In the genomic region with DNA sequence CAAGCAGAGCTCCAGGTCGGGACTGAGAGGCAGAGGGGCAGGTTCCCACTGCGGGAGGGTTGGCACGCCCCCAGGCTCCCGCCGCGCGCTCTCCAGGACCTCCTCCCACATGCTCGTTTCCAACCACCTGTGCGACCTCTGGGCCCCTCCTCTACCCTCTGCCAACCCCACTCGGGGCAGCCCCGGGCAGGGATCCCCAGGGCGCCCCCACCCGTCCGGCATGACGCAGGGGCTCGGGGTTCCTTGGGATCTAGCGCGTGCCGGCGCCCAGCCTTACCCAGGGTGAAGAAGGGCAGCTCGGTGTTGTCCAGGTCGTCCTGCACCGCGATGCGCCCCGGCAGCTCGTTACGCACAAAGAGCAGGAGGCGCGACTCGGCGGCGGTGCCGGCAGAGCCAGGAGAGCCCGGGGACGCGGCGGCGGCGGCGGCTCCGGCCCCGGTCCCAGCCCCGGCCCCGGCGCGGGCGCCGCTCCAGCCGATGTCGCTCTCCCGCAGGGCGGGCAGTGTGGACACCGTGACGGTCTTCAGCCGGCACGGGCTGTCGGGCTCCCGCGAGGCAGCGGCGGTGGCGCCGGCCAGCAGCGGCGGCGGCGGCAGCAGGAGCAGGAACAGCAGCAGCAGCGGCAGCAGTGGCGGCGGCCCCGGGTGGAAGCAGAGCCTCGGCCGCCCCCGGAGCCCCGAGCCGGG, we compare ENCODE assay signal across 8 cellular contexts.
DNase-seq lines count a peak whose midpoint lies in the region; ATAC-seq and TF ChIP-seq lines count a peak whose summit lies in the region.

No MANE protein-coding gene starts in this region.

- H3K9me3 Mint-ChIP-seq in activated T-cell treated with anti-CD3 and anti-CD28 coated beads, Interleukin-2, amount 50 U/mL, for 24 hours: no peaks in the 10 kb centered on the region

- in situ Hi-C loops in astrocyte of the cerebellum (cut with HindIII; ENCODE audit: low sequenced_read_pairs): no loop called here

- H3K36me3 ChIP-seq in subcutaneous abdominal adipose tissue (ENCODE audit: control insufficient read depth in 5 of 5, insufficient read depth in 5 of 5, low read length in 5 of 5): no peaks in the 10 kb centered on the region

- no peak overlapping the region for H3K9ac ChIP-seq in subcutaneous abdominal adipose tissue (ENCODE audit: low read length in 5 of 5)

- peak; percentile 27 for DNase-seq in activated T-cell treated with anti-CD3 and anti-CD28 coated beads, Interleukin-2, amount 50 U/mL, for 24 hours
- DNase-seq in activated T-cell treated with anti-CD3 and anti-CD28 coated beads, Interleukin-2, amount 50 U/mL, for 1 hour: no peak
- DNase-seq in astrocyte of the cerebellum (ENCODE audit: low read depth): no peak
- DNase-seq in islet precursor cell: peak; percentile 75
- DNase-seq in NCI-H1930 (lab: John Stamatoyannopoulos, UW): no peak
- no peak for DNase-seq in RPMI8226

- H3K4me3 ChIP-seq in astrocyte of the cerebellum (ENCODE audit: low read depth, low read length) (peak overlapping the region; percentile 41), subcutaneous abdominal adipose tissue (ENCODE audit: low read depth in 1 of 5, low read length in 5 of 5) (peak overlapping the region in 4 of 5 donors; percentile 22 to 62 (median 44))

- H3K27me3 Mint-ChIP-seq in activated T-cell treated with anti-CD3 and anti-CD28 coated beads, Interleukin-2, amount 50 U/mL, for 24 hours: peaks cover 35% of the 10 kb centered on the region

- H3K27me3 ChIP-seq in subcutaneous abdominal adipose tissue (ENCODE audit: control insufficient read depth in 5 of 5, insufficient read depth in 4 of 5, low read length in 5 of 5): peaks cover 33 to 47% (median 39%) of the 10 kb centered on the region in 5 donors

- H3K36me3 Mint-ChIP-seq in activated T-cell treated with anti-CD3 and anti-CD28 coated beads, Interleukin-2, amount 50 U/mL, for 24 hours (ENCODE audit: low read depth): no peaks in the 10 kb centered on the region

- no peak overlapping the region for H3K27ac Mint-ChIP-seq in activated T-cell treated with anti-CD3 and anti-CD28 coated beads, Interleukin-2, amount 50 U/mL, for 24 hours

- peaks cover 2% of the 10 kb centered on the region for H3K4me1 Mint-ChIP-seq in activated T-cell treated with anti-CD3 and anti-CD28 coated beads, Interleukin-2, amount 50 U/mL, for 24 hours (ENCODE audit: low read depth)

- ATAC-seq in HG02884 (IDR thresholded peaks at IDR 0.05; ENCODE audit: unreplicated experiment): no peak

- H3K27ac ChIP-seq in subcutaneous abdominal adipose tissue (ENCODE audit: low read depth, low read length): no peak overlapping the region

- H3K4me3 Mint-ChIP-seq in activated T-cell treated with anti-CD3 and anti-CD28 coated beads, Interleukin-2, amount 50 U/mL, for 24 hours: no peak overlapping the region

- H3K9me3 ChIP-seq in subcutaneous abdominal adipose tissue (ENCODE audit: control insufficient read depth in 5 of 5, low read length in 5 of 5): no peaks in the 10 kb centered on the region

- H3K4me1 ChIP-seq in subcutaneous abdominal adipose tissue (ENCODE audit: control insufficient read depth in 5 of 5, insufficient read depth in 5 of 5, low read length in 5 of 5): peaks cover 0 to 22% (median 18%) of the 10 kb centered on the region in 5 donors

- no peak for TF ChIP-seq CTCF in astrocyte of the cerebellum (IDR thresholded peaks at IDR 0.05; ENCODE audit: low read depth, low read length, missing control alignments)

Comparison
In these comparisons a context has a peak if more than half of its experiments do, and no peak if none do; other contexts are left out.
1. DNase-seq: peak in activated T-cell treated with anti-CD3 and anti-CD28 coated beads, Interleukin-2, amount 50 U/mL, for 24 hours (single experiment) and islet precursor cell (single experiment); none in activated T-cell treated with anti-CD3 and anti-CD28 coated beads, Interleukin-2, amount 50 U/mL, for 1 hour (single experiment), astrocyte of the cerebellum (single experiment), NCI-H1930 (0 of 2) and RPMI8226 (single experiment).